Comparison of ENCODE assay signal across 17 cellular contexts in the genomic region with DNA sequence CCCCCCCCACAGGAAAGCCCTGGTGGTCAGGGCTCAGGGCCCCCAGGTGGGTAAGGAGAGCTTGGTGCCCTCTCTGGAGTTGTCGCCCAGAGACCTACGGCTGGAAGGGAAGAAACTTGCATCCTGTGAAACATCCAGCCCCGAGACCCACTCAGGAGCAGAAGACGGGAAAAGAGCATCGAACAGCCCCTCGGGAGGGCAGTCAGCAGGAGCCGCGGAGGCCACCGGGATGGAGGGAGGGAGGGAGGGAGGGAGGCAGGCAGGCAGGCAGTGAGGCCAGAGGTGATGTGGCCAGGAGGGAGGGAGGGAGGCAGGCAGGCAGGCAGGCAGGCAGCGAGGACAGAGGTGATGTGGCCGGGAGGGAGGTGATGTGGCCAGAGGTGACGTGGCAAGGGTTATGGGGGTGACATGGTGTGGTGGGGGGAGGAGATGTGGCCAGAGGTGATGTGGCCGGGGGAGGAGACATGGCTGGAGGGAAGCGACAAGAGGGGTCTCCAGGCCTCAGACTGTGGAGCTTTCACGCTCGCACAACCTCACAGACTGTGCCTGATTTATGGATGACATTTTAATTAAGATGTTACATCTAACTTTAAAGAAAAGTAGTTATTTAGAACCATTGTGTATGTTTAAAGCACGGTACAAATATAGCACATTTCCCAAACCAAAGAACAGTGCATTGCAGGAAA.
DNase-seq lines count a peak whose midpoint lies in the region; ATAC-seq, FAIRE-seq and TF ChIP-seq lines count a peak whose summit lies in the region.
"Had no signal": no experiment of that assay in that cellular context is flagged by ENCODE, and none has a peak within 500 bp of the region (broad histone marks: within the 10 kb centered on the region; RNA-seq: fewer than 3 reads in every experiment).

No MANE protein-coding gene starts in this region.

- FAIRE-seq in H1 (lab: Jason Lieb, UNC) = no peak
- FAIRE-seq: HTR-8/SVneo had no signal

- TF ChIP-seq POLR2A in H1 (IDR thresholded peaks at IDR 0.05; ENCODE audit: control extremely low read depth in 1 of 2, low read depth in 2 of 2, low read length in 2 of 2) = no peak

- no peak overlapping the region for H3K23ac ChIP-seq in H1 (ENCODE audit: insufficient read length)

- peak overlapping the region; percentile 90 for H3K27ac ChIP-seq in OCI-LY1 (ENCODE audit: low read depth, low read length, poor library complexity, severe bottlenecking)
- no peak overlapping the region for H3K27ac ChIP-seq in H1 (ENCODE audit: low read depth, low read length)
- H3K27ac ChIP-seq: HL-60 had no signal

- no peak for TF ChIP-seq RAD21 in H1 (IDR thresholded peaks at IDR 0.05 in 1 of 2, conservative IDR thresholded peaks at IDR 0.05 in 1 of 2; ENCODE audit: low read depth in 2 of 2, low read length in 2 of 2)

- DNase-seq in H1 (ENCODE audit: low read depth in 1 of 2, low spot score in 2 of 2) = no peak
- DNase-seq in mesenteric fat pad (ENCODE audit: low spot score) = peak; percentile 65
- no peak for DNase-seq in type B pancreatic cell (ENCODE audit: extremely low spot score, unreplicated experiment)
- DNase-seq in middle frontal gyrus (ENCODE audit: extremely low spot score, low spot score) = no peak
- DNase-seq in stimulated activated CD4-positive, alpha-beta T cell treated with anti-CD3 and anti-CD28 coated beads, Interleukin-12 subunit alpha, Interleukin-12 subunit beta, amount 100 ng/mL, for 4 hours = no peak
- DNase-seq: CD4-positive, alpha-beta T cell; DMS79; NCI-H187; NCI-H446; NCI-H69; NK-92 treated with Interleukin-12 subunit alpha and Interleukin-12 subunit beta, amount 100 ng/mL, for 24 hours; OCI-M1; SHP77 treated with DMSO at 0.1 percent for 48 hours had no signal

- H4K91ac ChIP-seq in H1 (replicated peaks; ENCODE audit: insufficient read length, low read length) = no peak overlapping the region

- H3K9ac ChIP-seq in OCI-LY1 (ENCODE audit: low read length) (peak overlapping the region; percentile 42; the same call in 1 of the 2 replicates), H1 (replicated peaks in 1 of 4; ENCODE audit: extremely low read depth in 1 of 4, low read depth in 3 of 4, low read length in 3 of 4) (peak overlapping the region in 1 of 4 experiments; percentile 13; a peak in 1 of 7 replicates)

- H3K27me3 ChIP-seq in OCI-LY1 (ENCODE audit: insufficient read depth, low read length) (no peaks in the 10 kb centered on the region), H1 (replicated peaks in 1 of 4; ENCODE audit: control insufficient read depth in 3 of 4, extremely low read depth in 1 of 4, insufficient read depth in 3 of 4, low read length in 3 of 4) (no peaks in the 10 kb centered on the region)

- H3K4ac ChIP-seq in H1 (replicated peaks; ENCODE audit: insufficient read length, low read depth, low read length) = no peak overlapping the region

- H2AFZ ChIP-seq in OCI-LY1 (ENCODE audit: low read length) (no peak overlapping the region), H1 (ENCODE audit: low read length) (no peak overlapping the region)

- no peak for ATAC-seq in HG03045 (IDR thresholded peaks at IDR 0.05; ENCODE audit: unreplicated experiment)

- H4K20me1 ChIP-seq in OCI-LY1 (ENCODE audit: insufficient read depth, low read length) (no peaks in the 10 kb centered on the region), H1 (replicated peaks in 1 of 2; ENCODE audit: control insufficient read depth in 1 of 2, insufficient read depth in 2 of 2, low read length in 2 of 2) (peaks cover 10% of the 10 kb centered on the region in 2 experiments)

- 0 out of 2 replicates have a peak overlapping the region, but pooled peaks have one; percentile 44 for H2BK12ac ChIP-seq in H1 (ENCODE audit: low read depth, low read length)

- H2BK120ac ChIP-seq in H1 (replicated peaks; ENCODE audit: low read depth, low read length) = no peak overlapping the region

- no peaks in the 10 kb centered on the region for H3F3A ChIP-seq in OCI-LY1 (ENCODE audit: insufficient read depth, low read length)

- no peak overlapping the region for H2BK20ac ChIP-seq in H1 (ENCODE audit: low read length)

- H2AK5ac ChIP-seq in H1 (ENCODE audit: low read depth, low read length) = no peak overlapping the region

- peaks cover 37% of the 10 kb centered on the region for H3K4me1 Mint-ChIP-seq in type B pancreatic cell (ENCODE audit: unreplicated experiment)

- H3K79me1 ChIP-seq in H1 (ENCODE audit: low read depth, low read length) = 0 out of 2 replicates have a peak, but pooled peaks cover 3% of the 10 kb centered on the region

- H3K9me3 ChIP-seq in OCI-LY1 (ENCODE audit: low read length) = no peaks in the 10 kb centered on the region
- H3K9me3 ChIP-seq in H1 (ENCODE audit: insufficient read depth in 2 of 2, low read depth in 1 of 2, low read length in 1 of 2) = no peaks in the 10 kb centered on the region

- H3K79me2 ChIP-seq in OCI-LY1 (ENCODE audit: insufficient read depth, low read length) (peaks cover 33% of the 10 kb centered on the region), H1 (ENCODE audit: control insufficient read depth in 1 of 2, insufficient read depth in 2 of 2, low read length in 2 of 2) (0 out of 4 replicates have a peak, but pooled peaks cover 0 to 2% of the 10 kb centered on the region in 2 experiments)

- H3K9me3 Mint-ChIP-seq in type B pancreatic cell = no peaks in the 10 kb centered on the region
- H3K9me3 Mint-ChIP-seq: CD4-positive, alpha-beta T cell had no signal

- no peak overlapping the region for H3K4me2 ChIP-seq in OCI-LY1 (ENCODE audit: low read length)
- peak overlapping the region in 1 of 2 experiments; percentile 42; a peak in 1 of 4 replicates for H3K4me2 ChIP-seq in H1 (ENCODE audit: insufficient read depth in 1 of 2, low read depth in 2 of 2, low read length in 2 of 2)

- no peaks in the 10 kb centered on the region for H3K9me2 ChIP-seq in OCI-LY1 (ENCODE audit: low read depth, low read length)

- 77% methylated on average over 14 of the region's 17 CpGs; no CpG with 5 or more reads in 1 of the 2 experiments for WGBS in H1 (ENCODE audit: extremely low coverage in 1 of 2, insufficient coverage in 1 of 2, insufficient read length in 1 of 2, insufficient replicate concordance in 2 of 2, low coverage in 1 of 2, low lambda C conversion rate in 2 of 2, missing lambda C conversion rate in 1 of 2), 2 experiments

- no peak for TF ChIP-seq CTCF in OCI-LY1 (IDR thresholded peaks at IDR 0.05; ENCODE audit: low read length)
- no peak for TF ChIP-seq CTCF in H1 (IDR thresholded peaks at IDR 0.05; ENCODE audit: control extremely low read depth in 1 of 3, insufficient read depth in 1 of 3, low read depth in 1 of 3, low read length in 3 of 3)
- no peak for TF ChIP-seq CTCF in type B pancreatic cell (conservative IDR thresholded peaks at IDR 0.05)

- H3K18ac ChIP-seq in H1 (ENCODE audit: extremely low read depth, low read length) = no peak overlapping the region

- POLR2A ChIA-PET in H1 (lab: Charles Lee; ENCODE audit: partially characterized antibody) = no interaction called here

- no peak overlapping the region for H3K4me3 Mint-ChIP-seq in type B pancreatic cell
- H3K4me3 Mint-ChIP-seq: CD4-positive, alpha-beta T cell had no signal

- H3K23me2 ChIP-seq in H1 (ENCODE audit: low read depth, low read length) = no peaks in the 10 kb centered on the region

- H3K36me3 ChIP-seq in OCI-LY1 (ENCODE audit: insufficient read depth, low read length) = peaks cover 21% of the 10 kb centered on the region
- no peaks in the 10 kb centered on the region for H3K36me3 ChIP-seq in H1 (ENCODE audit: control insufficient read depth in 2 of 4, insufficient read depth in 4 of 4, low read length in 3 of 4)

- H3K14ac ChIP-seq in H1 (ENCODE audit: insufficient read length) = no peak overlapping the region

- TF ChIP-seq EP300 in H1 (IDR thresholded peaks at IDR 0.05; ENCODE audit: borderline replicate concordance in 1 of 2, low read depth in 2 of 2, low read length in 2 of 2) = no peak

- no peak overlapping the region for H4K5ac ChIP-seq in H1 (ENCODE audit: insufficient read length, low read depth, low read length)

- no peak overlapping the region for H3K4me3 ChIP-seq in OCI-LY1 (ENCODE audit: low read depth, low read length, poor library complexity, severe bottlenecking)
- no peak overlapping the region for H3K4me3 ChIP-seq in H1 (ENCODE audit: extremely low read depth in 1 of 4, insufficient read depth in 2 of 4, low read depth in 3 of 4, low read length in 4 of 4)

- H4K8ac ChIP-seq in H1 (ENCODE audit: extremely low read depth, insufficient read depth, low read length) = no peak overlapping the region

- H3K27ac Mint-ChIP-seq in type B pancreatic cell = no peak overlapping the region
- H3K27ac Mint-ChIP-seq: CD4-positive, alpha-beta T cell had no signal

- no peaks in the 10 kb centered on the region for H3K27me3 Mint-ChIP-seq in type B pancreatic cell

- H3K4me1 ChIP-seq in OCI-LY1 (ENCODE audit: insufficient read depth, low read length, severe bottlenecking) (peaks cover 88% of the 10 kb centered on the region), H1 (replicated peaks in 1 of 4; ENCODE audit: control insufficient read depth in 3 of 4, insufficient read depth in 4 of 4, low read length in 3 of 4) (peaks cover 8 to 16% (median 11%) of the 10 kb centered on the region in 4 experiments)

- H2BK15ac ChIP-seq in H1 (ENCODE audit: low read length) = no peak overlapping the region

- H3K56ac ChIP-seq in H1 (replicated peaks; ENCODE audit: insufficient read length, low read depth, low read length) = no peak overlapping the region

- CTCF ChIA-PET in H1 (lab: Charles Lee; ENCODE audit: partially characterized antibody) = interaction anchor here (0.8 to 1.0 kb wide), 2 partner anchors 65 to 157 kb away, joined by 3 to 4 read pairs; no protein-coding TSS in a partner anchor

- peak overlapping the region; percentile 54; the same call in 1 of the 2 replicates for H2BK5ac ChIP-seq in H1 (ENCODE audit: low read depth, low read length)

- H3K36me3 Mint-ChIP-seq in type B pancreatic cell = peaks cover 3% of the 10 kb centered on the region

TF ChIP-seq in H1, 55 proteins besides CTCF, POLR2A, EP300 and RAD21:
- TF ChIP-seq KDM4A (IDR thresholded peaks at IDR 0.05; ENCODE audit: low read depth, low read length, severe bottlenecking) = no peak
- no peak for TF ChIP-seq KDM5A (IDR thresholded peaks at IDR 0.05; ENCODE audit: low read length)
